ENCODE assay signal across 24 cellular contexts in genomic region chr6:14466278-14466677, GRCh38.
"Had no signal": no experiment of that assay in that cellular context is flagged by ENCODE, and none has a peak within 500 bp of the region (broad histone marks: within the 10 kb centered on the region; RNA-seq: fewer than 3 reads in every experiment).

No MANE protein-coding gene starts in this region.

- H3K4me1 ChIP-seq: foreskin keratinocyte, right atrium auricular region, transverse colon, vagina had no signal

- H3K4me3 ChIP-seq: dorsolateral prefrontal cortex, right atrium auricular region, transverse colon, vagina had no signal

- H3K36me3 Mint-ChIP-seq: brain had no signal

- H3K27ac Mint-ChIP-seq: activated CD8-positive, alpha-beta T cell treated with anti-CD3 and anti-CD28 coated beads for 36 hours; activated naive CD4-positive, alpha-beta T cell treated with anti-CD3 and anti-CD28 coated beads, Interleukin-2, amount 50 U/mL, for 72 hours; brain; nephron progenitor cell; progenitor cell of endocrine pancreas; WTC11 had no signal

- H3K9me3 ChIP-seq: transverse colon, vagina had no signal

- H3K36me3 ChIP-seq: transverse colon, vagina had no signal

- ATAC-seq: activated CD8-positive, alpha-beta T cell treated with anti-CD3 and anti-CD28 coated beads for 36 hours; activated naive CD4-positive, alpha-beta T cell treated with anti-CD3 and anti-CD28 coated beads, Interleukin-2, amount 50 U/mL, for 72 hours; foreskin keratinocyte; left ventricle myocardium superior; stimulated activated naive CD8-positive, alpha-beta T cell treated with anti-CD3 and anti-CD28 coated beads, Interleukin-15, Interleukin-2, amounts not matched to agents 100 U/mL and 50 U/mL, for 24 hours; WTC11 had no signal

- DNase-seq: activated CD4-positive, alpha-beta T cell treated with anti-CD3 and anti-CD28 coated beads for 48 hours; activated CD8-positive, alpha-beta T cell treated with anti-CD3 and anti-CD28 coated beads for 36 hours; activated gamma-delta T cell; activated T-cell treated with anti-CD3 and anti-CD28 coated beads, Interleukin-2, amount 50 U/mL, for 48 hours; amniotic stem cell; dorsolateral prefrontal cortex; erythroblast; foreskin keratinocyte; glutamatergic neuron; hypothalamus; left ventricle myocardium superior; mesenchymal stem cell; nephron progenitor cell; occipital lobe; small intestine; stimulated activated naive CD8-positive, alpha-beta T cell treated with anti-CD3 and anti-CD28 coated beads, Interleukin-15, Interleukin-2, amounts not matched to agents 100 U/mL and 50 U/mL, for 24 hours; T-helper 2 cell; transverse colon had no signal

- H3K27me3 Mint-ChIP-seq: progenitor cell of endocrine pancreas had no signal

- H3K27ac ChIP-seq: dorsolateral prefrontal cortex, foreskin keratinocyte, right atrium auricular region, transverse colon, vagina had no signal

- H3K4me3 Mint-ChIP-seq: activated CD8-positive, alpha-beta T cell treated with anti-CD3 and anti-CD28 coated beads for 36 hours; brain; nephron progenitor cell; WTC11 had no signal

- H3K27me3 ChIP-seq: foreskin keratinocyte, right atrium auricular region, transverse colon, vagina had no signal
